Comparison of ENCODE assay signal across 24 cellular contexts in genomic region chr13:23615677-23616076, GRCh38. TPM values are rescaled to one million over a fixed set of nuclear protein-coding genes. Genes with fewer than 3 reads are reported as not detected.
DNase-seq lines count a peak whose midpoint lies in the region; ATAC-seq, FAIRE-seq and TF ChIP-seq lines count a peak whose summit lies in the region.
"Had no signal": no experiment of that assay in that cellular context is flagged by ENCODE, and none has a peak within 500 bp of the region (broad histone marks: within the 10 kb centered on the region; RNA-seq: fewer than 3 reads in every experiment).

No MANE protein-coding gene starts in this region.

- no peak for TF ChIP-seq POLR2A in Peyer's patch (IDR thresholded peaks at IDR 0.05)

- no peaks in the 10 kb centered on the region for H3K9me3 ChIP-seq in Peyer's patch
- H3K9me3 ChIP-seq: prostate gland, SJSA1 had no signal

- no peak for FAIRE-seq in GM19239 (lab: Jason Lieb, UNC)
- FAIRE-seq: GM12878 had no signal

- peaks cover 0 to 7% (median 0%) of the 10 kb centered on the region in 4 donors for H3K4me1 ChIP-seq in Peyer's patch

- TF ChIP-seq CTCF in Peyer's patch (IDR thresholded peaks at IDR 0.05): no peak

- H3K4me3 ChIP-seq in Peyer's patch: no peak overlapping the region
- H3K4me3 ChIP-seq: GM12878, prostate gland, SJSA1 had no signal

- no peak for ATAC-seq in GM21526 (IDR thresholded peaks at IDR 0.05; ENCODE audit: low FRiP score, unreplicated experiment)
- ATAC-seq: foreskin keratinocyte; GM12878; left cardiac atrium; natural killer cell treated with Interleukin-12 subunit alpha and Interleukin-12 subunit beta and Interleukin-15 and Interleukin-18, amount 100 ng/mL, for 72 hours; stimulated activated naive CD8-positive, alpha-beta T cell treated with anti-CD3 and anti-CD28 coated beads, Interleukin-15, amount 100 ng/mL, for 72 hours had no signal

- H3K27ac ChIP-seq in Peyer's patch: no peak overlapping the region
- H3K27ac ChIP-seq: epithelial cell of prostate, foreskin keratinocyte, prostate gland, SJSA1 had no signal

- peak; percentile 59 for DNase-seq in DMS79 treated with DMSO at 0.1 percent for 48 hours (lab: John Stamatoyannopoulos, UW)
- DNase-seq in amniotic epithelial cell (ENCODE audit: low read depth): peak; percentile 7
- peak; percentile 45 for DNase-seq in iris pigment epithelial cell (ENCODE audit: low read depth)
- DNase-seq in non-pigmented ciliary epithelial cell (ENCODE audit: low read depth): peak; percentile 72
- no peak for DNase-seq in Kasumi-1 (lab: John Stamatoyannopoulos, UW)
- DNase-seq in GM19239 (ENCODE audit: insufficient read length, low spot score): no peak
- no peak for DNase-seq in Peyer's patch
- DNase-seq: activated CD4-positive, alpha-beta T cell treated with anti-CD3 and anti-CD28 coated beads, Interleukin-2, amount 50 U/mL, for 1 hour; activated CD8-positive, alpha-beta memory T cell treated with anti-CD3 and anti-CD28 coated beads, Interleukin-2, amount 50 U/mL, for 4 hours; activated gamma-delta T cell; CD4-positive, alpha-beta T cell; foreskin keratinocyte; HCEC 1CT; left cardiac atrium; NCI-H1694; stimulated activated CD4-positive, alpha-beta T cell treated with anti-CD3 and anti-CD28 coated beads, Interleukin-4, amount 100 ng/mL, for 24 hours; stimulated activated naive CD8-positive, alpha-beta T cell treated with anti-CD3 and anti-CD28 coated beads, Interleukin-15, amount 100 ng/mL, for 72 hours had no signal

- no peaks in the 10 kb centered on the region for H3K36me3 ChIP-seq in Peyer's patch
- H3K36me3 ChIP-seq: prostate gland, SJSA1 had no signal

- no peaks in the 10 kb centered on the region for H3K27me3 ChIP-seq in Peyer's patch
- H3K27me3 ChIP-seq: foreskin keratinocyte, SJSA1 had no signal

RNA-seq across cellular contexts. Expression of gene TNFRSF19, which starts 45.5 kb away (rescaled TPM):
- total RNA-seq in Peyer's patch: 1 to 10 TPM in 2 of 4 donors, under 1 TPM in 1, not detected in 1; 0.94 to 1.7 (median 1.2) TPM
- total RNA-seq: CD4-positive, alpha-beta T cell; MCF 10A had no signal

Comparison
In these comparisons a context has a peak if more than half of its experiments do, and no peak if none do; other contexts are left out.
1. DNase-seq: peak in DMS79 treated with DMSO at 0.1 percent for 48 hours (single experiment), amniotic epithelial cell (single experiment), iris pigment epithelial cell (single experiment) and non-pigmented ciliary epithelial cell (single experiment); none in Kasumi-1 (0 of 2), GM19239 (single experiment) and Peyer's patch (0 of 3).